Comparison of ENCODE assay signal across 1 cellular context in the genomic region with DNA sequence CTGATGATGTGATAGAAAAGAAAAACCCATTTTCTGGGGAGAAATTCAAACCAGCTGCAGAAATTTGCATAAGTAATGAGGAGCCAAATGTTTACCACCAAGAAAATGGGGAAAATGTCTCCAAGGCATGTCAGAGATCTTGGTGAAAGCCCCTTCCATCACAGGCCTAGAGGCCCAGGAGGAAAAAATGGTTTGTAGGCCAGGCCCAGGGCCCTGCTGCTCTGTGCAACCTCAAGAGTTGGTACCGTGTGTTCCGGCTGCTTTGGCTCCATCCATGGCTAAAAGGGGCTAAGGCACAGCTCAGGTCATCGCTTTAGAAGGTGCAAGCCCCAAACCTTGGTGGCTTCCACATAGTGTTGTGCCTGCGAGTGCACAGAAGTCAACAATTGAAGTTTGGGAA.
TF ChIP-seq lines count a peak whose summit lies in the region.

No MANE protein-coding gene starts in this region.

TF ChIP-seq in HEK293, 187 proteins besides CTCF, POLR2A, EP300 and RAD21 (continued from another document):
- TF ChIP-seq, protein P1, sequence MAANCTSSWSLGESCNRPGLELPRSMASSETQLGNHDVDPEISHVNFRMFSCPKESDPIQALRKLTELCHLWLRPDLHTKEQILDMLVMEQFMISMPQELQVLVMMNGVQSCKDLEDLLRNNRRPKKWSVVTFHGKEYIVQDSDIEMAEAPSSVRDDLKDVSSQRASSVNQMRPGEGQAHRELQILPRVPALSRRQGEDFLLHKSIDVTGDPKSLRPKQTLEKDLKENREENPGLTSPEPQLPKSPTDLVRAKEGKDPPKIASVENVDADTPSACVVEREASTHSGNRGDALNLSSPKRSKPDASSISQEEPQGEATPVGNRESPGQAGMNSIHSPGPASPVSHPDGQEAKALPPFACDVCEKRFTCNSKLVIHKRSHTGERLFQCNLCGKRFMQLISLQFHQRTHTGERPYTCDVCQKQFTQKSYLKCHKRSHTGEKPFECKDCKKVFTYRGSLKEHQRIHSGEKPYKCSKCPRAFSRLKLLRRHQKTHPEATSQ (tag by site-specific recombination; IDR thresholded peaks at IDR 0.05): no peak
- peak; percentile 91; the same call in 1 of the 2 replicates for TF ChIP-seq TRIM28 (IDR thresholded peaks at IDR 0.05; ENCODE audit: borderline replicate concordance, low read length)
